In the genomic region with DNA sequence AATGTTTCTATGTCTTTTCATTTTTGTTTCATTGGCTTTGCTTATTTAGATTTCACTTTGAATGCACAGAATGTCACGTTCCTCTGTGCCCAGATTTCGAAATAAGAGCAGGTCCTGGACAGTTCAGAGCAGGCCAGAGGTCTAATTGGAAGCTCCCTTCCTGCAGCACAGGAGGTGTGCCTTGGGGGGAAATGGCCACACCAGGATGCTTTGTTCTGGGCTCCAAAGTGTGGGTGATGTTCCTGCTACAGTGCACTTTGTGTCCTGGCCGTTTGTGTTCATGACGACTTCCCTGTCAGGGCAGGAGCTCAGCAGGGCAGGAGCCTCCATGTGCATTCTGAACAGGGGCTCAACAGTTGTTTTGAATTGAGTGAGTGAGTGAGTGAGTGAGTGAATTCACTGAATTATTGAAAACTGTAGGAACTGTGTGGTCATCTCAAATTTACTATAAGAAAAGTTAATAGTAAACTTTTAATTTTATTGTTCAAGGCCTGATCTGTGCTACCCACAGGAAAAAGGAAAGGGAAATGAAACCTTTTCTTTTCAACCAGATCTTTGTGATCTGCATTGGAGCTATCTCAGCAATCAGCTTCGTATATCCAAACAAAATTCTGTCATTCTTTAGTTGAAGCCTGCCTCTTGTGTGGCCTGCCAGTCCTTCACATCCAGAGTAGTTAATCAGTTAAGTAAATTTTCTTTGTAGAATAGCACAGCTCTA, we compare ENCODE assay signal across 9 cellular contexts.
DNase-seq lines count a peak whose midpoint lies in the region; ATAC-seq, FAIRE-seq and TF ChIP-seq lines count a peak whose summit lies in the region.
"Had no signal": no experiment of that assay in that cellular context is flagged by ENCODE, and none has a peak within 500 bp of the region (broad histone marks: within the 10 kb centered on the region; RNA-seq: fewer than 3 reads in every experiment).

No MANE protein-coding gene starts in this region.

- H3K79me2 ChIP-seq in GM12878 (ENCODE audit: control insufficient read depth, insufficient read depth, low read length), result no peaks in the 10 kb centered on the region
- H3K79me2 ChIP-seq in parathyroid adenoma, result peaks cover 22% of the 10 kb centered on the region

- H3K9me3 ChIP-seq in GM12878 (replicated peaks; ENCODE audit: control insufficient read depth, insufficient read depth, low read length) (no peaks in the 10 kb centered on the region), parathyroid adenoma (ENCODE audit: control insufficient read depth, low read length) (no peaks in the 10 kb centered on the region), prostate gland (no peaks in the 10 kb centered on the region)

- ATAC-seq in HG03066 (IDR thresholded peaks at IDR 0.05; ENCODE audit: low read depth, unreplicated experiment), result peak; percentile 58
- peak; percentile 81 for ATAC-seq in GM12878
- no peak for ATAC-seq in stimulated activated naive CD8-positive, alpha-beta T cell treated with anti-CD3 and anti-CD28 coated beads, Interleukin-15, amount 100 ng/mL, for 72 hours

- intact Hi-C loops in GM12878 (cut with micrococcal nuclease; ENCODE audit: unreplicated experiment), result no loop called here
- intact Hi-C loops in prostate gland (cut with DNase I), result no loop called here

- FAIRE-seq in GM12878 (lab: Jason Lieb, UNC), result no peak

- TF ChIP-seq EP300 in GM12878 (IDR thresholded peaks at IDR 0.05; ENCODE audit: borderline replicate concordance in 1 of 2, control insufficient read depth in 1 of 2, low read depth in 2 of 2, low read length in 2 of 2), result no peak

- TF ChIP-seq RAD21 in GM12878 (IDR thresholded peaks at IDR 0.05; ENCODE audit: insufficient read depth, low read depth, low read length), result no peak

- POLR2A ChIA-PET in GM12878 (lab: Charles Lee), result interaction anchor here (1.0 kb wide), 1 partner anchor 360 kb away, joined by 3 read pairs; no protein-coding TSS in a partner anchor

- TF ChIP-seq CTCF in GM12878 (IDR thresholded peaks at IDR 0.05 in 2 of 3, conservative IDR thresholded peaks at IDR 0.05 in 1 of 3; ENCODE audit: control insufficient read depth in 2 of 3, extremely low read depth in 1 of 3, insufficient read depth in 1 of 3, low read depth in 3 of 3, low read length in 3 of 3), result no peak
- no peak for TF ChIP-seq CTCF in parathyroid adenoma (IDR thresholded peaks at IDR 0.05)
- TF ChIP-seq CTCF in prostate gland (IDR thresholded peaks at IDR 0.05), result no peak

- peak overlapping the region; percentile 40; the same call in 1 of the 2 replicates for H3K4me2 ChIP-seq in GM12878 (ENCODE audit: control insufficient read depth, insufficient read depth)
- no peak overlapping the region for H3K4me2 ChIP-seq in parathyroid adenoma (ENCODE audit: low read length)

- in situ Hi-C loops in GM12878 (cut with MboI), result no loop called here

- WGBS in GM12878 (ENCODE audit: insufficient coverage, insufficient replicate concordance, low lambda C conversion rate, missing lambda C conversion rate), result 52% methylated on average over 5 of the region's 5 CpGs
- WGBS in prostate gland, result 29% methylated on average over 5 of the region's 5 CpGs

- no peaks in the 10 kb centered on the region for H3K27me3 Mint-ChIP-seq in stimulated activated naive CD8-positive, alpha-beta T cell treated with anti-CD3 and anti-CD28 coated beads, Interleukin-15, amount 100 ng/mL, for 72 hours
- H3K27me3 Mint-ChIP-seq: activated naive CD8-positive, alpha-beta T cell had no signal

- H3K4me3 ChIP-seq in GM12878 (no peak overlapping the region), parathyroid adenoma (ENCODE audit: low read depth, low read length) (no peak overlapping the region), prostate gland (no peak overlapping the region)

- H3K27ac ChIP-seq in GM12878 (ENCODE audit: control insufficient read depth, insufficient read depth) (no peak overlapping the region), parathyroid adenoma (peak overlapping the region; percentile 31), prostate gland (no peak overlapping the region)

- peaks cover 55% of the 10 kb centered on the region for H3K4me1 Mint-ChIP-seq in stimulated activated naive CD8-positive, alpha-beta T cell treated with anti-CD3 and anti-CD28 coated beads, Interleukin-15, amount 100 ng/mL, for 72 hours

- CTCF ChIA-PET in GM12878 (lab: Yijun Ruan, JAX), result interaction anchor here (0.5 to 1.9 kb wide), 7 partner anchors 10 to 1395 kb away, joined by 3 to 7 read pairs (median 3); no protein-coding TSS in a partner anchor

- H3K36me3 ChIP-seq in GM12878 (ENCODE audit: control insufficient read depth in 2 of 2, insufficient read depth in 2 of 2, low read length in 1 of 2) (no peaks in the 10 kb centered on the region; a peak in 3 of 4 replicates), parathyroid adenoma (ENCODE audit: control insufficient read depth, insufficient read depth, low read length) (no peaks in the 10 kb centered on the region), prostate gland (no peaks in the 10 kb centered on the region)

- H3K9ac ChIP-seq in GM12878 (ENCODE audit: control insufficient read depth, insufficient read depth, low read length) (0 out of 2 replicates have a peak overlapping the region, but pooled peaks have one; percentile 7), parathyroid adenoma (no peak overlapping the region)

- H3K9me3 Mint-ChIP-seq in stimulated activated naive CD8-positive, alpha-beta T cell treated with anti-CD3 and anti-CD28 coated beads, Interleukin-15, amount 100 ng/mL, for 72 hours, result no peaks in the 10 kb centered on the region

- H3K4me1 ChIP-seq in GM12878 (ENCODE audit: control insufficient read depth, insufficient read depth, low read length), result peaks cover 22% of the 10 kb centered on the region
- H3K4me1 ChIP-seq in parathyroid adenoma, result peaks cover 23% of the 10 kb centered on the region
- H3K4me1 ChIP-seq in prostate gland (replicated peaks), result peaks cover 5% of the 10 kb centered on the region

- no peak overlapping the region; the same call in 1 of the 2 replicates for H2AFZ ChIP-seq in GM12878 (ENCODE audit: control insufficient read depth, low read depth, low read length)
- no peak overlapping the region for H2AFZ ChIP-seq in parathyroid adenoma

- TF ChIP-seq POLR2A in GM12878 (IDR thresholded peaks at IDR 0.05; ENCODE audit: low read depth, low read length), result no peak
- no peak for TF ChIP-seq POLR2A in prostate gland (IDR thresholded peaks at IDR 0.05)

- no peak overlapping the region for H3K27ac Mint-ChIP-seq in stimulated activated naive CD8-positive, alpha-beta T cell treated with anti-CD3 and anti-CD28 coated beads, Interleukin-15, amount 100 ng/mL, for 72 hours
- H3K27ac Mint-ChIP-seq: activated naive CD8-positive, alpha-beta T cell had no signal

- SMC1A ChIA-PET in GM12878 (lab: Charles Lee; ENCODE audit: uncharacterized antibody, unreplicated experiment), result interaction anchor here (0.5 to 2.3 kb wide), 10 partner anchors 9 to 501 kb away, joined by 3 to 7 read pairs (median 3); no protein-coding TSS in a partner anchor

- BruUV-seq in GM12878 (replicated peaks; lab: Mats Ljungman, UMichigan), result no TSS peak

- DNase-seq in GM19240 (ENCODE audit: insufficient read length, low spot score), result peak; percentile 11
- no peak for DNase-seq in GM12878 (ENCODE audit: low read depth, low spot score)
- no peak for DNase-seq in stimulated activated naive CD8-positive, alpha-beta T cell treated with anti-CD3 and anti-CD28 coated beads, Interleukin-15, amount 100 ng/mL, for 72 hours
- no peak for DNase-seq in prostate gland (ENCODE audit: low spot score)
- no peak for DNase-seq in NCI-H1436 (lab: John Stamatoyannopoulos, UW)
- no peak for DNase-seq in NCI-H2227 (lab: John Stamatoyannopoulos, UW; ENCODE audit: unreplicated experiment)

- no peaks in the 10 kb centered on the region for H3K27me3 ChIP-seq in GM12878 (replicated peaks in 1 of 2; ENCODE audit: control insufficient read depth in 2 of 2, insufficient read depth in 2 of 2, low read length in 1 of 2)
- H3K27me3 ChIP-seq in parathyroid adenoma (ENCODE audit: control insufficient read depth, insufficient read depth, low read length), result no peaks in the 10 kb centered on the region
- H3K27me3 ChIP-seq in prostate gland (replicated peaks; ENCODE audit: insufficient read depth), result no peaks in the 10 kb centered on the region

- RAD21 ChIA-PET in GM12878 (lab: Charles Lee; ENCODE audit: unreplicated experiment), result interaction anchor here (0.7 to 1.9 kb wide), 4 partner anchors 10 to 142 kb away, joined by 3 to 5 read pairs (median 4); no protein-coding TSS in a partner anchor

- H3K4me3 Mint-ChIP-seq in stimulated activated naive CD8-positive, alpha-beta T cell treated with anti-CD3 and anti-CD28 coated beads, Interleukin-15, amount 100 ng/mL, for 72 hours, result no peak overlapping the region
- H3K4me3 Mint-ChIP-seq: activated naive CD8-positive, alpha-beta T cell had no signal

- H4K20me1 ChIP-seq in GM12878 (ENCODE audit: control insufficient read depth, insufficient read depth), result 0 out of 2 replicates have a peak, but pooled peaks cover 4% of the 10 kb centered on the region

TF ChIP-seq in GM12878, 131 proteins besides CTCF, POLR2A, EP300 and RAD21 (continues in another document):
- TF ChIP-seq MEF2A (IDR thresholded peaks at IDR 0.05; ENCODE audit: insufficient read depth, low read depth, low read length) (no peak), IKZF1 (conservative IDR thresholded peaks at IDR 0.05) (peak; percentile 19; the same call in 1 of the 2 replicates), TBL1XR1 (IDR thresholded peaks at IDR 0.05; ENCODE audit: low read depth, low read length) (no peak), BRCA1 (IDR thresholded peaks at IDR 0.05; ENCODE audit: low read depth, low read length) (no peak), CREM (IDR thresholded peaks at IDR 0.05; ENCODE audit: low read depth) (no peak), SUPT20H (IDR thresholded peaks at IDR 0.05; ENCODE audit: borderline replicate concordance, control insufficient read depth, low read depth, low read length) (no peak), NFIC (IDR thresholded peaks at IDR 0.05; ENCODE audit: low read depth, low read length) (no peak)
